7 cellular contexts compared by ENCODE assay signal in the genomic region with DNA sequence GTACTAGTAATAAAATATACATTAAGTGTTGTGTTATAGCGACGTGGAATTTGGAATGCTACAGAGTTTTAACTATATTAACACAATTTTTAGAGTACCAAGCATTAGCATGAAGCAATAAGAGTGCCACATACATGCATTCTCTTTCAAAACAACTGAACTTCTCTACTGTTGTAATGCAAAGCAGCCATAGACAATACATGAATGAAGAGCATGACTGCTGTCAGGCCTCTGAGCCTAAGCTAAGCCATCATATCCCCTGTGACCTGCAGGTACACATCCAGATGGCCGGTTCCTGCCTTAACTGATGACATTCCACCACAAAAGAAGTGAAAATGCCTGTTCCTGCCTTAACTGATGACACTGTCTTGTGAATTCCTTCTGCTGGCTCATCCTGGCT.
DNase-seq lines count a peak whose midpoint lies in the region; ATAC-seq, FAIRE-seq and TF ChIP-seq lines count a peak whose summit lies in the region.
"Not testable (repeated sequence)": the region's sequence is repeated elsewhere in the genome, so short reads cannot be mapped to it uniquely, and the experiment has no call there.

No MANE protein-coding gene starts in this region.

- H3K14ac ChIP-seq in H1 (ENCODE audit: insufficient read length); trophoblast cell (ENCODE audit: low read length): not testable (repeated sequence)

- not testable (repeated sequence) for H3F3A ChIP-seq in GM23338 (replicated peaks; ENCODE audit: low read depth)

- H3K9ac ChIP-seq in HUES6 (ENCODE audit: low read length); H1 (replicated peaks in 1 of 4; ENCODE audit: extremely low read depth in 1 of 4, low read depth in 3 of 4, low read length in 3 of 4); iPS-18a (ENCODE audit: low read length); trophoblast cell (ENCODE audit: low read length): not testable (repeated sequence)

- not testable (repeated sequence) for H4K91ac ChIP-seq in H1 (replicated peaks; ENCODE audit: insufficient read length, low read length); trophoblast cell (ENCODE audit: low read depth, low read length)

- TF ChIP-seq EP300 in H1 (IDR thresholded peaks at IDR 0.05; ENCODE audit: borderline replicate concordance in 1 of 2, low read depth in 2 of 2, low read length in 2 of 2): not testable (repeated sequence)

- peak overlapping the region; percentile 91 for H3K27ac Mint-ChIP-seq in GM23338

- H2BK20ac ChIP-seq in H1 (ENCODE audit: low read length): not testable (repeated sequence)

- not testable (repeated sequence) for H2BK5ac ChIP-seq in H1 (ENCODE audit: low read depth, low read length); trophoblast cell (ENCODE audit: low read depth, low read length, poor library complexity)

- not testable (repeated sequence) for H3K79me2 ChIP-seq in GM23338 (replicated peaks; ENCODE audit: insufficient read depth); H1 (ENCODE audit: control insufficient read depth in 1 of 2, insufficient read depth in 2 of 2, low read length in 2 of 2); trophoblast cell (ENCODE audit: control insufficient read depth, insufficient read depth, low read length, poor library complexity)

- H3K9me2 ChIP-seq in GM23338 (ENCODE audit: insufficient read depth): not testable (repeated sequence)

- peaks cover 34% of the 10 kb centered on the region for H3K36me3 Mint-ChIP-seq in GM23338 (ENCODE audit: low read depth)

- peak; percentile 71 for ATAC-seq in GM23338

- POLR2A ChIA-PET in H1 (lab: Charles Lee; ENCODE audit: partially characterized antibody): not testable (repeated sequence)

- not testable (repeated sequence) for H3K4me1 ChIP-seq in GM23338 (ENCODE audit: insufficient read depth); HAP-1; HUES6 (ENCODE audit: control insufficient read depth, insufficient read depth, low read length); H1 (replicated peaks in 1 of 4; ENCODE audit: control insufficient read depth in 3 of 4, insufficient read depth in 4 of 4, low read length in 3 of 4); trophoblast cell (ENCODE audit: control insufficient read depth in 1 of 2, insufficient read depth in 2 of 2, low read length in 2 of 2)
- peaks cover 18% of the 10 kb centered on the region for H3K4me1 ChIP-seq in iPS-18a (ENCODE audit: control insufficient read depth, low read depth, low read length)

- TF ChIP-seq POLR2A in H1 (IDR thresholded peaks at IDR 0.05; ENCODE audit: control extremely low read depth in 1 of 2, low read depth in 2 of 2, low read length in 2 of 2): not testable (repeated sequence)

- peak; percentile 48 for DNase-seq in GM23338 (ENCODE audit: low spot score)
- peak; percentile 42 to 79 for DNase-seq in HAP-1 (ENCODE audit: low spot score in 2 of 2)
- not testable (repeated sequence) for DNase-seq in H1 (ENCODE audit: low read depth in 1 of 2, low spot score in 2 of 2)
- DNase-seq in iPS DF 19.7 (ENCODE audit: low read depth, low spot score): peak; percentile 12
- DNase-seq in trophoblast cell: peak; percentile 11 to 66

- not testable (repeated sequence) for H2BK15ac ChIP-seq in H1 (ENCODE audit: low read length)

- not testable (repeated sequence) for H3K27ac ChIP-seq in GM23338 (ENCODE audit: low read depth); H1 (ENCODE audit: low read depth, low read length); trophoblast cell (ENCODE audit: low read depth, low read length)
- H3K27ac ChIP-seq in HUES6 (ENCODE audit: low read depth, low read length): peak overlapping the region; percentile 53; the same call in 1 of the 2 replicates
- H3K27ac ChIP-seq in iPS-18a (ENCODE audit: low read length): peak overlapping the region; percentile 16

- TF ChIP-seq CTCF in GM23338 (conservative IDR thresholded peaks at IDR 0.05; ENCODE audit: low read depth in 2 of 2); H1 (IDR thresholded peaks at IDR 0.05; ENCODE audit: control extremely low read depth in 1 of 3, insufficient read depth in 1 of 3, low read depth in 1 of 3, low read length in 3 of 3): not testable (repeated sequence)

- not testable (repeated sequence) for H2BK12ac ChIP-seq in H1 (ENCODE audit: low read depth, low read length); trophoblast cell (ENCODE audit: low read length)

- H3K4ac ChIP-seq in H1 (replicated peaks; ENCODE audit: insufficient read length, low read depth, low read length); trophoblast cell (ENCODE audit: low read depth, low read length): not testable (repeated sequence)

- H3K9me3 Mint-ChIP-seq in GM23338: peaks cover 30% of the 10 kb centered on the region

- not testable (repeated sequence) for H3K18ac ChIP-seq in H1 (ENCODE audit: extremely low read depth, low read length); trophoblast cell (ENCODE audit: low read length)

- not testable (repeated sequence) for TF ChIP-seq RAD21 in H1 (IDR thresholded peaks at IDR 0.05 in 1 of 2, conservative IDR thresholded peaks at IDR 0.05 in 1 of 2; ENCODE audit: low read depth in 2 of 2, low read length in 2 of 2)

- CTCF ChIA-PET in H1 (lab: Charles Lee; ENCODE audit: partially characterized antibody): not testable (repeated sequence)

- in situ Hi-C loops in HAP-1 (cut with MboI; ENCODE audit: low sequenced_read_pairs): not testable (repeated sequence)

- not testable (repeated sequence) for H2BK120ac ChIP-seq in H1 (replicated peaks; ENCODE audit: low read depth, low read length); trophoblast cell (ENCODE audit: insufficient read depth, low read length, poor library complexity)

- not testable (repeated sequence) for H2AFZ ChIP-seq in GM23338; H1 (ENCODE audit: low read length); trophoblast cell (ENCODE audit: insufficient read depth, low read length, poor library complexity)

- H4K12ac ChIP-seq in trophoblast cell (ENCODE audit: low read depth, low read length): not testable (repeated sequence)

- H2AK5ac ChIP-seq in H1 (ENCODE audit: low read depth, low read length); trophoblast cell (ENCODE audit: low read length): not testable (repeated sequence)

- H3K23me2 ChIP-seq in H1 (ENCODE audit: low read depth, low read length): not testable (repeated sequence)

- not testable (repeated sequence) for H3K79me1 ChIP-seq in H1 (ENCODE audit: low read depth, low read length); trophoblast cell (ENCODE audit: low read length)

- H3K56ac ChIP-seq in H1 (replicated peaks; ENCODE audit: insufficient read length, low read depth, low read length): not testable (repeated sequence)

- not testable (repeated sequence) for H3K27me3 ChIP-seq in GM23338 (ENCODE audit: insufficient read depth); HAP-1 (ENCODE audit: low read depth); HUES6 (ENCODE audit: control insufficient read depth, insufficient read depth, low read length); H1 (replicated peaks in 1 of 4; ENCODE audit: control insufficient read depth in 3 of 4, extremely low read depth in 1 of 4, insufficient read depth in 3 of 4, low read length in 3 of 4); iPS-18a (ENCODE audit: control insufficient read depth, insufficient read depth, low read length); trophoblast cell (ENCODE audit: insufficient read depth, low read length)

- H3K27me3 Mint-ChIP-seq in GM23338 (ENCODE audit: insufficient read depth, low read depth, poor library complexity): not testable (repeated sequence)

- H3K4me2 ChIP-seq in GM23338; H1 (ENCODE audit: insufficient read depth in 1 of 2, low read depth in 2 of 2, low read length in 2 of 2); trophoblast cell (ENCODE audit: low read length): not testable (repeated sequence)

- H3K9me3 ChIP-seq in HAP-1; HUES6 (ENCODE audit: control insufficient read depth, insufficient read depth, low read depth, low read length); H1 (ENCODE audit: insufficient read depth in 2 of 2, low read depth in 1 of 2, low read length in 1 of 2); iPS-18a (ENCODE audit: control insufficient read depth, low read depth, low read length); trophoblast cell (ENCODE audit: insufficient read depth, low read depth, low read length): not testable (repeated sequence)

- H4K5ac ChIP-seq in H1 (ENCODE audit: insufficient read length, low read depth, low read length): peak overlapping the region; percentile 66

- not testable (repeated sequence) for H3K23ac ChIP-seq in H1 (ENCODE audit: insufficient read length); trophoblast cell (ENCODE audit: low read length)

- not testable (repeated sequence) for H3K4me3 Mint-ChIP-seq in GM23338

- not testable (repeated sequence) for H4K20me1 ChIP-seq in GM23338 (replicated peaks; ENCODE audit: insufficient read depth); H1 (replicated peaks in 1 of 2; ENCODE audit: control insufficient read depth in 1 of 2, insufficient read depth in 2 of 2, low read length in 2 of 2)

- 71% methylated on average over 3 of the region's 3 CpGs; no CpG with 5 or more reads in 1 of the 2 experiments for WGBS in H1 (ENCODE audit: extremely low coverage in 1 of 2, insufficient coverage in 1 of 2, insufficient read length in 1 of 2, insufficient replicate concordance in 2 of 2, low coverage in 1 of 2, low lambda C conversion rate in 2 of 2, missing lambda C conversion rate in 1 of 2), 2 experiments
- WGBS in trophoblast cell (ENCODE audit: extremely low coverage, insufficient coverage, insufficient read length): no CpG with 5 or more reads among the region's 3 CpGs

- not testable (repeated sequence) for H3K36me3 ChIP-seq in GM23338 (ENCODE audit: insufficient read depth); HAP-1 (replicated peaks); HUES6 (ENCODE audit: control insufficient read depth, insufficient read depth, low read length); H1 (ENCODE audit: control insufficient read depth in 2 of 4, insufficient read depth in 4 of 4, low read length in 3 of 4); iPS-18a (ENCODE audit: control insufficient read depth, low read depth, low read length); trophoblast cell (ENCODE audit: control insufficient read depth in 1 of 2, insufficient read depth in 2 of 2, low read length in 2 of 2)

- not testable (repeated sequence) for H3K4me3 ChIP-seq in GM23338; HAP-1; HUES6 (ENCODE audit: low read depth, low read length); H1 (ENCODE audit: extremely low read depth in 1 of 4, insufficient read depth in 2 of 4, low read depth in 3 of 4, low read length in 4 of 4); iPS-18a (ENCODE audit: low read length); trophoblast cell (ENCODE audit: low read depth, low read length)

- peaks cover 23% of the 10 kb centered on the region for H3K4me1 Mint-ChIP-seq in GM23338

- not testable (repeated sequence) for FAIRE-seq in H1 (lab: Jason Lieb, UNC)

- H4K8ac ChIP-seq in H1 (ENCODE audit: extremely low read depth, insufficient read depth, low read length); trophoblast cell (ENCODE audit: low read depth, low read length): not testable (repeated sequence)
